Comparison of ENCODE assay signal across 9 cellular contexts in the genomic region with DNA sequence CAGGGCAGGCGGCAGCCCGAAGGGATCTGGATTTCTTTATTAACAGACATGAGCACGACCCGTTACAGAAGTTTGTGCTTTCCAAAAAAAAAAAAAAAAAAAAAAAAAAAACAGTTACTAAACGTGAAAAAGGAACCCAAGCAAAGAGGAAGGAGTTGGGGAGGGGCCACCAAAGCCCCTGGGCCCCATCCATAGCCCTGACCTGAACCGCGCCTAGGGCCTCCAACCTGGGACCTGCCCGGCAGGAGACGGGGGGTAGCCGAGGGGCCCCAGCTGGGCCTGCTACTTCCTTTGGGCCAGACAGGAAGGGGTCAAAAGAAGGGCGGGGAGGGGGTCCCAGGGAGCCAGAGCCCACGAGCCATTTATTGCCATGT. TPM values are rescaled to one million over a fixed set of nuclear protein-coding genes. Genes with fewer than 3 reads are reported as not detected.
DNase-seq lines count a peak whose midpoint lies in the region; ATAC-seq and TF ChIP-seq lines count a peak whose summit lies in the region.
"Had no signal": no experiment of that assay in that cellular context is flagged by ENCODE, and none has a peak within 500 bp of the region (broad histone marks: within the 10 kb centered on the region; RNA-seq: fewer than 3 reads in every experiment).

No MANE protein-coding gene starts in this region.

- TF ChIP-seq CTCF in heart right ventricle (IDR thresholded peaks at IDR 0.05) (peak in 4 of 9 donors; percentile 5 to 45 (median 21)), mesothelial cell of epicardium (IDR thresholded peaks at IDR 0.05; ENCODE audit: unreplicated experiment) (no peak), type B pancreatic cell (conservative IDR thresholded peaks at IDR 0.05) (peak; percentile 51)

- H3K9me3 Mint-ChIP-seq in activated CD8-positive, alpha-beta T cell treated with anti-CD3 and anti-CD28 coated beads, Interleukin-2, amount 10 ng/mL, durations not matched to agents 7 days and 5 days (ENCODE audit: insufficient read depth), result no peaks in the 10 kb centered on the region
- H3K9me3 Mint-ChIP-seq in mesothelial cell of epicardium (no peaks in the 10 kb centered on the region), type B pancreatic cell (no peaks in the 10 kb centered on the region)

- CTCF ChIA-PET in activated CD8-positive, alpha-beta T cell treated with anti-CD3 and anti-CD28 coated beads, Interleukin-2, amount 10 ng/mL, durations not matched to agents 7 days and 5 days (lab: Charles Lee), result interaction anchor here (0.7 to 8.6 kb wide), 24 partner anchors 8 to 343 kb away, joined by 3 to 337 read pairs (median 8); a partner anchor contains a TSS

- peaks cover 12% of the 10 kb centered on the region for H3K36me3 Mint-ChIP-seq in activated CD8-positive, alpha-beta T cell treated with anti-CD3 and anti-CD28 coated beads, Interleukin-2, amount 10 ng/mL, durations not matched to agents 7 days and 5 days (ENCODE audit: low read depth)
- H3K36me3 Mint-ChIP-seq in mesothelial cell of epicardium, result peaks cover 8% of the 10 kb centered on the region
- H3K36me3 Mint-ChIP-seq in type B pancreatic cell, result peaks cover 8% of the 10 kb centered on the region

- H3K27ac ChIP-seq in heart right ventricle, result peak overlapping the region in 8 of 10 donors; percentile 39 to 80 (median 72)

- H3K4me1 ChIP-seq in heart right ventricle, result peaks cover 10 to 56% (median 40%) of the 10 kb centered on the region in 9 donors

- peak overlapping the region; percentile 86 for H3K27ac Mint-ChIP-seq in activated CD8-positive, alpha-beta T cell treated with anti-CD3 and anti-CD28 coated beads, Interleukin-2, amount 10 ng/mL, durations not matched to agents 7 days and 5 days
- H3K27ac Mint-ChIP-seq in mesothelial cell of epicardium, result peak overlapping the region; percentile 97
- H3K27ac Mint-ChIP-seq in type B pancreatic cell, result peak overlapping the region; percentile 89

- peaks cover 0 to 21% (median 0%) of the 10 kb centered on the region in 7 donors for H3K27me3 ChIP-seq in heart right ventricle
- H3K27me3 ChIP-seq: pancreas had no signal

- peaks cover 0 to 40% (median 13%) of the 10 kb centered on the region in 9 donors for H3K36me3 ChIP-seq in heart right ventricle
- H3K36me3 ChIP-seq: pancreas had no signal

- H3K9me3 ChIP-seq in heart right ventricle, result no peaks in the 10 kb centered on the region
- H3K9me3 ChIP-seq: pancreas had no signal

- 31 to 40% methylated on average over 12 of the region's 12 CpGs for WGBS in heart right ventricle, 2 donors

- H3K4me1 Mint-ChIP-seq in activated CD8-positive, alpha-beta T cell treated with anti-CD3 and anti-CD28 coated beads, Interleukin-2, amount 10 ng/mL, durations not matched to agents 7 days and 5 days (ENCODE audit: low read depth), result peaks cover 36% of the 10 kb centered on the region
- H3K4me1 Mint-ChIP-seq in mesothelial cell of epicardium (peaks cover 17% of the 10 kb centered on the region), type B pancreatic cell (ENCODE audit: unreplicated experiment) (peaks cover 28% of the 10 kb centered on the region)

- peaks cover 3% of the 10 kb centered on the region for H3K27me3 Mint-ChIP-seq in activated CD8-positive, alpha-beta T cell treated with anti-CD3 and anti-CD28 coated beads, Interleukin-2, amount 10 ng/mL, durations not matched to agents 7 days and 5 days (ENCODE audit: low read depth)
- H3K27me3 Mint-ChIP-seq in mesothelial cell of epicardium (ENCODE audit: low read depth) (peaks cover 1% of the 10 kb centered on the region), type B pancreatic cell (peaks cover 12% of the 10 kb centered on the region)

- intact Hi-C loops in heart right ventricle (cut with DNase I) (loop anchor here in 8 of 10 donors (1.0 to 10.0 kb wide), 8 partner anchors 40 to 342 kb away; a partner anchor contains a TSS), left ventricle myocardium superior (cut with micrococcal nuclease) (no loop called here)

- DNase-seq in heart right ventricle (no peak), left ventricle myocardium superior (no peak), mesothelial cell of epicardium (ENCODE audit: low spot score in 2 of 2, unreplicated experiment in 2 of 2) (no peak), type B pancreatic cell (ENCODE audit: extremely low spot score, unreplicated experiment) (no peak), OCI-M2 (lab: John Stamatoyannopoulos, UW; ENCODE audit: unreplicated experiment) (no peak), NCI-H510A (lab: John Stamatoyannopoulos, UW) (no peak), HCEC 1CT (no peak)
- no peak for DNase-seq in activated CD8-positive, alpha-beta T cell treated with anti-CD3 and anti-CD28 coated beads, Interleukin-2, amount 10 ng/mL, durations not matched to agents 7 days and 5 days

- no peak for ATAC-seq in heart right ventricle
- no peak for ATAC-seq in left ventricle myocardium superior
- no peak for ATAC-seq in activated CD8-positive, alpha-beta T cell treated with anti-CD3 and anti-CD28 coated beads, Interleukin-2, amount 10 ng/mL, durations not matched to agents 7 days and 5 days

- peak overlapping the region; percentile 76 for H3K4me3 Mint-ChIP-seq in activated CD8-positive, alpha-beta T cell treated with anti-CD3 and anti-CD28 coated beads, Interleukin-2, amount 10 ng/mL, durations not matched to agents 7 days and 5 days
- H3K4me3 Mint-ChIP-seq in mesothelial cell of epicardium (peak overlapping the region; percentile 72), type B pancreatic cell (peak overlapping the region; percentile 87)

- H3K4me3 ChIP-seq in heart right ventricle, result peak overlapping the region in 5 of 10 donors; percentile 62 to 84 (median 71)

- POLR2A ChIA-PET in activated CD8-positive, alpha-beta T cell treated with anti-CD3 and anti-CD28 coated beads, Interleukin-2, amount 10 ng/mL, durations not matched to agents 7 days and 5 days (lab: Charles Lee), result interaction anchor here (7.2 kb wide), 1 partner anchor 53 kb away, joined by 54 read pairs; no protein-coding TSS in a partner anchor

RNA-seq across cellular contexts. Expression of a gene that starts 10.0 kb away (rescaled TPM):
- total RNA-seq in heart right ventricle (1 to 10 TPM in 9 of 10 donors, under 1 TPM in 1; 0.97 to 2.9 (median 1.9) TPM), left ventricle myocardium superior (0.40 TPM), mesothelial cell of epicardium (5.3 to 5.9 TPM (median 5.7 TPM) in 3 replicates), type B pancreatic cell (ENCODE audit: low replicate concordance) (5.9 and 8.8 TPM in 2 replicates)
- 1 to 10 TPM; 1.8 to 2.7 TPM for polyA plus RNA-seq in heart right ventricle
- total RNA-seq in activated CD8-positive, alpha-beta T cell treated with anti-CD3 and anti-CD28 coated beads, Interleukin-2, amount 10 ng/mL, durations not matched to agents 7 days and 5 days, result 10 to 100 TPM in 1 of 2 experiments, 1 to 10 TPM in 1; 9.8 to 11.6 TPM

RNA-seq across cellular contexts. Expression of a gene that starts 16.9 kb away (rescaled TPM):
- total RNA-seq in heart right ventricle (10 to 100 TPM; 13.1 to 52.9 (median 19.1) TPM), left ventricle myocardium superior (22.4 TPM), mesothelial cell of epicardium (365 to 369 TPM (median 367 TPM) in 3 replicates), type B pancreatic cell (ENCODE audit: low replicate concordance) (200 and 269 TPM in 2 replicates)
- polyA plus RNA-seq in heart right ventricle, result 10 to 100 TPM; 19.2 to 31.5 TPM
- total RNA-seq in activated CD8-positive, alpha-beta T cell treated with anti-CD3 and anti-CD28 coated beads, Interleukin-2, amount 10 ng/mL, durations not matched to agents 7 days and 5 days, result 100 to 1,000 TPM in 1 of 2 experiments, 10 to 100 TPM in 1; 92.9 to 104 TPM

RNA-seq across cellular contexts. Expression of a gene that starts 30.1 kb away (rescaled TPM):
- total RNA-seq in heart right ventricle, result 10 to 100 TPM; 11.8 to 21.2 (median 15.2) TPM
- 10 to 100 TPM in 1 of 2 donors, 1 to 10 TPM in 1; 6.7 to 22.9 TPM for polyA plus RNA-seq in heart right ventricle
- total RNA-seq in left ventricle myocardium superior, result 17.6 TPM
- 100 to 1,000 TPM; 206 to 213 TPM for total RNA-seq in activated CD8-positive, alpha-beta T cell treated with anti-CD3 and anti-CD28 coated beads, Interleukin-2, amount 10 ng/mL, durations not matched to agents 7 days and 5 days
- total RNA-seq in mesothelial cell of epicardium, result 44.9 to 48.2 TPM (median 45.3 TPM) in 3 replicates
- total RNA-seq in type B pancreatic cell (ENCODE audit: low replicate concordance), result 46.1 and 47.3 TPM in 2 replicates

RNA-seq across cellular contexts. Expression of a gene that starts 40.8 kb away (rescaled TPM):
- total RNA-seq in heart right ventricle (10 to 100 TPM; 32.5 to 70.6 (median 51.0) TPM), left ventricle myocardium superior (35.1 TPM), mesothelial cell of epicardium (472 to 494 TPM (median 482 TPM) in 3 replicates), type B pancreatic cell (ENCODE audit: low replicate concordance) (66.5 and 187 TPM in 2 replicates)
- 100 to 1,000 TPM; 129 to 131 TPM for polyA plus RNA-seq in heart right ventricle
- 10 to 100 TPM; 62.5 to 67.3 TPM for total RNA-seq in activated CD8-positive, alpha-beta T cell treated with anti-CD3 and anti-CD28 coated beads, Interleukin-2, amount 10 ng/mL, durations not matched to agents 7 days and 5 days

RNA-seq across cellular contexts. Expression of a gene that starts 47.2 kb away (rescaled TPM):
- total RNA-seq in heart right ventricle (under 1 TPM in 1 of 10 donors, not detected in 9; 0.25 TPM), left ventricle myocardium superior (not detected), mesothelial cell of epicardium (2.1 to 2.7 TPM (median 2.3 TPM) in 3 replicates), type B pancreatic cell (ENCODE audit: low replicate concordance) (3.2 and 5.7 TPM in 2 replicates)
- under 1 TPM; 0.28 to 0.37 TPM for polyA plus RNA-seq in heart right ventricle
- total RNA-seq in activated CD8-positive, alpha-beta T cell treated with anti-CD3 and anti-CD28 coated beads, Interleukin-2, amount 10 ng/mL, durations not matched to agents 7 days and 5 days, result 1 to 10 TPM; 3.2 to 3.5 TPM
